Comparison of ENCODE assay signal across 27 cellular contexts in the genomic region with DNA sequence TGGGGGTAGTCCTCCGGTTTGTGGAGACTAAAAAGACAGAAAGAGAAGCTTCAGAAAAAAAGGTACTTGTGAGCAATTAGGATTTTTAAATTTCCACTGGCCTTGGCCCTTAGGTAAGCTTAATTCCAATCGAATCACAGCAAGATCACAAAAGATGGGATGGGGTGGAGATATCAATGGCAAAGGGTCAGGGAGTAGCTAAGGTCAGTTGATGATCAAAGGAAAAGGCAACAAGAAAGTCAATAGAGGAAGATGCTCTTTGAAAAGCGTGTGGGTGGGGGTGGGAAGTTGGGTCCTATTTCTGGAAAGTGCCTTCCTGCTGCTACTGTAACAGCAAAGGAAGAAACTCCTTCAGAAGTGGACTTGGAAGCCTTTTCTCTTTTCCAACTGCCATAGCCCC. TPM values are rescaled to one million over a fixed set of nuclear protein-coding genes. Genes with fewer than 3 reads are reported as not detected.
"Had no signal": no experiment of that assay in that cellular context is flagged by ENCODE, and none has a peak within 500 bp of the region (broad histone marks: within the 10 kb centered on the region; RNA-seq: fewer than 3 reads in every experiment).

No MANE protein-coding gene starts in this region.

- H3K27ac Mint-ChIP-seq: memory B cell; natural killer cell; neural progenitor cell; progenitor cell of endocrine pancreas; stimulated activated effector memory CD8-positive, alpha-beta T cell treated with anti-CD3 and anti-CD28 coated beads, Interleukin-12 subunit alpha, Interleukin-12 subunit beta, amount 100 ng/mL, for 72 hours; type B pancreatic cell had no signal

- H3K27me3 Mint-ChIP-seq: memory B cell, progenitor cell of endocrine pancreas, type B pancreatic cell had no signal

- H3K36me3 Mint-ChIP-seq: stimulated activated effector memory CD8-positive, alpha-beta T cell treated with anti-CD3 and anti-CD28 coated beads, Interleukin-12 subunit alpha, Interleukin-12 subunit beta, amount 100 ng/mL, for 72 hours had no signal

- H3K27me3 ChIP-seq: dorsolateral prefrontal cortex, gastrocnemius medialis, heart left ventricle, hepatocyte, neural progenitor cell, stomach, tibial artery had no signal

- ATAC-seq: esophagus mucosa; gastrocnemius medialis; heart left ventricle; left cardiac atrium; lower lobe of right lung; natural killer cell; sciatic nerve; stimulated activated effector memory CD8-positive, alpha-beta T cell treated with anti-CD3 and anti-CD28 coated beads, Interleukin-12 subunit alpha, Interleukin-12 subunit beta, amount 100 ng/mL, for 72 hours had no signal

- H3K4me1 Mint-ChIP-seq: memory B cell; stimulated activated effector memory CD8-positive, alpha-beta T cell treated with anti-CD3 and anti-CD28 coated beads, Interleukin-12 subunit alpha, Interleukin-12 subunit beta, amount 100 ng/mL, for 72 hours had no signal

- H3K9me3 ChIP-seq: gastrocnemius medialis, heart left ventricle, left ventricle myocardium inferior, lower lobe of right lung, stomach, tibial artery had no signal

- H3K4me3 Mint-ChIP-seq: memory B cell; natural killer cell; neural progenitor cell; stimulated activated effector memory CD8-positive, alpha-beta T cell treated with anti-CD3 and anti-CD28 coated beads, Interleukin-12 subunit alpha, Interleukin-12 subunit beta, amount 100 ng/mL, for 72 hours; type B pancreatic cell had no signal

- H3K36me3 ChIP-seq: lower lobe of right lung, neural progenitor cell had no signal

- DNase-seq: dorsolateral prefrontal cortex; effector CD4-positive, alpha-beta T cell; foreskin fibroblast; gastrocnemius medialis; heart left ventricle; left cardiac atrium; left ventricle myocardium inferior; lower lobe of right lung; natural killer cell; stimulated activated CD4-positive, alpha-beta T cell treated with anti-CD3 and anti-CD28 coated beads, Interleukin-12 subunit alpha, Interleukin-12 subunit beta, amount 100 ng/mL, for 4 hours; stimulated activated CD4-positive, alpha-beta T cell treated with anti-CD3 and anti-CD28 coated beads, Interleukin-2, amount 100 ng/mL, for 24 hours; stimulated activated CD4-positive, alpha-beta T cell treated with anti-CD3 and anti-CD28 coated beads, Interleukin-4, amount 100 ng/mL, for 24 hours; stimulated activated naive CD4-positive, alpha-beta T cell treated with Interleukin-2 at 50 U/mL for 16 hours; stomach; tibial artery had no signal

- H3K4me1 ChIP-seq: gastrocnemius medialis had no signal

- H3K4me3 ChIP-seq: dorsolateral prefrontal cortex, gastrocnemius medialis, heart left ventricle, hepatocyte, left ventricle myocardium inferior, lower lobe of right lung, neural progenitor cell, smooth muscle cell, stomach, tibial artery had no signal

- H3K27ac ChIP-seq: dorsolateral prefrontal cortex, gastrocnemius medialis, heart left ventricle, left ventricle myocardium inferior, lower lobe of right lung, neural progenitor cell, parathyroid adenoma, tibial artery had no signal

- H3K9me3 Mint-ChIP-seq: memory B cell; natural killer cell; stimulated activated effector memory CD8-positive, alpha-beta T cell treated with anti-CD3 and anti-CD28 coated beads, Interleukin-12 subunit alpha, Interleukin-12 subunit beta, amount 100 ng/mL, for 72 hours had no signal

RNA-seq across cellular contexts. Expression of a gene that starts 51.2 kb away (rescaled TPM):
- total RNA-seq: esophagus mucosa, gastrocnemius medialis, kidney epithelial cell, left ventricle myocardium inferior, lower lobe of right lung, natural killer cell, sciatic nerve, stomach, subcutaneous adipose tissue had no signal
- polyA plus RNA-seq: heart left ventricle had no signal
